In the genomic region with DNA sequence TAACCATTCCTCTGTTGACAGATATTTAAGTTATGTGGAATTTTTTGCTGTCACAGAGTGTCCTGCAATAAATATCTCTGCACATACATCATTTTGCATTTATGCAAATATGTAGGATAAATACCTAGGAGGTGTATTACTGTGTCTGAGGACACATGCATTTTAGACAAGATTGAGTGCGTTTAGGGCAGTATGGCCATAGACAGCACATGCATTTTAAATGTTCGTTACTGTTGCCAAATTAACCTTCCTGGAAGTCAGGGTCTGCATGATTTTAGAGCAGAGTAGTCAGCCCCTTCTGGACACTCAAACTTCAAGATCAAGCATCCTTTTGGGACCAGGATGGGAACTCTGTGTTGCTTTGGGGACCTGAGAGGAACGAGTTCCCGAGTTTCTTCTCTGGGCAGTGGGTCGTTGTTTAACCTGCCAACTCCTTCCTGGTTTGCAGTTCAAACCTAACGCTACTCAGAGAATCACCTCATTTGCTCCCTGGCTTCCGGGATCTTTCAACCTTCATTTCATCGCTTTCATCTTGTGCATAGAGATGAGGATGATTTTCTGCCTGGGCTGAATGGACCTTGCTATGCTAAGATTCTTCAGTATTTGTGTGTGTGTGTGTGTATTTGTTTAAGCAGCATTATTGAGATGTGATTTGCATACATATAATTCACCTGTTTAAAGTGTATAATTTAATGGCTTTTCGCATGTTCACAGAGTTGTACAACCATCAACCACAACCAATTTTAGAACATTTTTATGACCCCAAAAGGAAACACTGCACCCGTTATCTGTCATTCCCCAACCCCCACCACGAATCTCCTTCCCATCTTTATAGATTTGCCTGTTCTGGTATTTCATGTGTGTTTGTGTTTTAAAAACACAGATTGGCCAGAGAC, we compare ENCODE assay signal across 1 cellular context.
TF ChIP-seq lines count a peak whose summit lies in the region.

No MANE protein-coding gene starts in this region.

TF ChIP-seq in HEK293, 187 proteins besides CTCF, POLR2A, EP300 and RAD21 (continued from another document):
- TF ChIP-seq ZNF292 (tag by site-specific recombination; IDR thresholded peaks at IDR 0.05; ENCODE audit: borderline replicate concordance, low read depth): no peak
- TF ChIP-seq ZNF114 (tag by site-specific recombination; IDR thresholded peaks at IDR 0.05): no peak
- TF ChIP-seq ZNF366 (tag by site-specific recombination; conservative IDR thresholded peaks at IDR 0.05): no peak
